In the genomic region with DNA sequence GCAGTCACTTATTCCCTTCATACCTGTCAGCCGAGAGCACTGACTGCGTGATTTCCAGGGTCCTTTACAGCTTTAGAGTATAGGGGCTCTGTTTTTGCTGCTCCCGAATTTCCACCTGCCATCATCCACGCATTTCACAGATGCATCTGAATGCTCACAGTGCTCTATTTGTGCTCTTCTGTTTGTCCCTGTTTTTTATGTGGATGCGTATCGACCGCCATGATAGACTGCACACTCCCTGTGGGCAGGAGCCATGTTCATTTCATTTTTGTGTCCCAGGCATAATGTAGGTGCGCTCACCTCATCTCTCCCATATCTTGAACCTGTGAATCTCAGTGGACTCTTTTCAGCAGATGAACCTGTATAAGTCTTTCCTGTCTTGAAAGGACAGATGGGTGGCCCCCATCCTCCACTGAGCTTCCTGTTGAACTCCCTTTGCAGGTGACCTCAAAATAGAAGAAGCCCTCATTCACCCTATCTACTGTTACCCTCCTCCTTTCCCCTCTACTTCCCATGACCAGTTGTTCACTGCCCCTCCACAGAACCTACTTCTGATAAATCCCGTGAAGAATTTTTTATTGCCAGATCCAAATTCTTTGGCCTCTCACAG, we compare ENCODE assay signal across 23 cellular contexts.
"Had no signal": no experiment of that assay in that cellular context is flagged by ENCODE, and none has a peak within 500 bp of the region (broad histone marks: within the 10 kb centered on the region; RNA-seq: fewer than 3 reads in every experiment).

No MANE protein-coding gene starts in this region.

- H3K9me3 Mint-ChIP-seq: activated B cell treated with CpG ODN at 0.5 μM for 24 hours; activated CD4-positive, alpha-beta memory T cell treated with anti-CD3 and anti-CD28 coated beads for 36 hours; activated naive CD4-positive, alpha-beta T cell treated with anti-CD3 and anti-CD28 coated beads for 36 hours; activated naive CD8-positive, alpha-beta T cell treated with anti-CD3 and anti-CD28 coated beads, Interleukin-2, amount 10 ng/mL, durations not matched to agents 7 days and 5 days; activated T-cell treated with anti-CD3 and anti-CD28 coated beads, Interleukin-2, amount 50 U/mL, for 72 hours; nephron; stimulated activated memory B cell treated with anti-CD40 and anti-IgM and Interleukin-4, amounts not matched to agents 10 μg/mL and 1 μg/mL and 100 μg/mL, for 72 hours had no signal

- H3K79me2 ChIP-seq: parathyroid adenoma had no signal

- DNase-seq: activated B cell treated with CpG ODN at 0.5 μM for 24 hours; activated effector memory CD4-positive, alpha-beta T cell treated with Interleukin-2 at 50 U/mL for 16 hours; activated naive CD8-positive, alpha-beta T cell treated with anti-CD3 and anti-CD28 coated beads, Interleukin-2, amount 10 ng/mL, durations not matched to agents 7 days and 5 days; activated T-cell treated with anti-CD3 and anti-CD28 coated beads, Interleukin-2, amount 50 U/mL, for 72 hours; amniotic stem cell; colonic mucosa; dorsolateral prefrontal cortex; left ventricle myocardium superior; midbrain; right cardiac atrium; T-helper 9 cell; testis; trophoblast cell; uterus had no signal

- H3K4me3 Mint-ChIP-seq: activated B cell treated with CpG ODN at 0.5 μM for 24 hours; activated CD4-positive, alpha-beta memory T cell treated with anti-CD3 and anti-CD28 coated beads for 36 hours; activated CD4-positive, alpha-beta T cell treated with anti-CD3 and anti-CD28 coated beads for 36 hours; activated naive CD4-positive, alpha-beta T cell treated with anti-CD3 and anti-CD28 coated beads for 36 hours; activated naive CD8-positive, alpha-beta T cell treated with anti-CD3 and anti-CD28 coated beads, Interleukin-2, amount 10 ng/mL, durations not matched to agents 7 days and 5 days; activated T-cell treated with anti-CD3 and anti-CD28 coated beads, Interleukin-2, amount 50 U/mL, for 72 hours; nephron; stimulated activated memory B cell treated with anti-CD40 and anti-IgM and Interleukin-4, amounts not matched to agents 10 μg/mL and 1 μg/mL and 100 μg/mL, for 72 hours had no signal

- H3K36me3 ChIP-seq: breast epithelium, colonic mucosa, uterus had no signal

- H3K4me1 ChIP-seq: breast epithelium, colonic mucosa, parathyroid adenoma, testis, uterus had no signal

- H3K27ac ChIP-seq: breast epithelium, colonic mucosa, epithelial cell of prostate, gastroesophageal sphincter, parathyroid adenoma, testis, uterus had no signal

- H3K27ac Mint-ChIP-seq: activated B cell treated with CpG ODN at 0.5 μM for 24 hours; activated CD4-positive, alpha-beta memory T cell treated with anti-CD3 and anti-CD28 coated beads for 36 hours; activated CD4-positive, alpha-beta T cell treated with anti-CD3 and anti-CD28 coated beads for 36 hours; activated naive CD4-positive, alpha-beta T cell treated with anti-CD3 and anti-CD28 coated beads for 36 hours; activated naive CD8-positive, alpha-beta T cell treated with anti-CD3 and anti-CD28 coated beads, Interleukin-2, amount 10 ng/mL, durations not matched to agents 7 days and 5 days; activated T-cell treated with anti-CD3 and anti-CD28 coated beads, Interleukin-2, amount 50 U/mL, for 72 hours; nephron; stimulated activated memory B cell treated with anti-CD40 and anti-IgM and Interleukin-4, amounts not matched to agents 10 μg/mL and 1 μg/mL and 100 μg/mL, for 72 hours had no signal

- H3K27me3 ChIP-seq: breast epithelium, colonic mucosa, gastroesophageal sphincter, testis, uterus had no signal

- H3K4me3 ChIP-seq: breast epithelium, colonic mucosa, dorsolateral prefrontal cortex, gastroesophageal sphincter, testis, uterus had no signal

- H3K9ac ChIP-seq: parathyroid adenoma had no signal

- H3K9me3 ChIP-seq: breast epithelium, colonic mucosa, gastroesophageal sphincter, testis, uterus had no signal

- H3K27me3 Mint-ChIP-seq: activated B cell treated with CpG ODN at 0.5 μM for 24 hours; activated CD4-positive, alpha-beta memory T cell treated with anti-CD3 and anti-CD28 coated beads for 36 hours; activated CD4-positive, alpha-beta T cell treated with anti-CD3 and anti-CD28 coated beads for 36 hours; activated naive CD8-positive, alpha-beta T cell treated with anti-CD3 and anti-CD28 coated beads, Interleukin-2, amount 10 ng/mL, durations not matched to agents 7 days and 5 days; stimulated activated memory B cell treated with anti-CD40 and anti-IgM and Interleukin-4, amounts not matched to agents 10 μg/mL and 1 μg/mL and 100 μg/mL, for 72 hours had no signal

- ATAC-seq: gastroesophageal sphincter, left ventricle myocardium superior, right cardiac atrium had no signal

- H2AFZ ChIP-seq: parathyroid adenoma had no signal
